In genomic region chr19:13118424-13119193, GRCh38 we compare ENCODE assay signal across 8 cellular contexts. TPM values are rescaled to one million over a fixed set of nuclear protein-coding genes. Genes with fewer than 3 reads are reported as not detected.
A peak's percentile ranks its signal among the peaks of the same experiment; 100 is the strongest.
DNase-seq lines count a peak whose midpoint lies in the region; ATAC-seq, FAIRE-seq and TF ChIP-seq lines count a peak whose summit lies in the region.

No MANE protein-coding gene starts in this region.

- ATAC-seq in GM21423 (IDR thresholded peaks at IDR 0.05; ENCODE audit: unreplicated experiment), result peak; percentile 9

- 0 to 1% (median 1%) methylated on average over 26 to 57 of the region's 57 CpGs for WGBS in adrenal gland, 4 donors
- 0 to 1% (median 1%) methylated on average over 32 to 57 of the region's 57 CpGs for WGBS in small intestine, 3 donors

- TF ChIP-seq POLR2A in adrenal gland (IDR thresholded peaks at IDR 0.05), result no peak

- no peaks in the 10 kb centered on the region for H3K9me3 ChIP-seq in adrenal gland (replicated peaks in 1 of 3)
- H3K9me3 ChIP-seq in iPS-20b (ENCODE audit: insufficient read depth, low read depth, low read length), result no peaks in the 10 kb centered on the region
- no peaks in the 10 kb centered on the region for H3K9me3 ChIP-seq in small intestine (ENCODE audit: control insufficient read depth, low read depth)

- intact Hi-C loops in adrenal gland (cut with DNase I), result no loop called here

- no peak for TF ChIP-seq CTCF in adrenal gland (IDR thresholded peaks at IDR 0.05)

- H3K27ac ChIP-seq in adrenal gland, result peak overlapping the region in 2 of 5 donors; percentile 63 to 85
- peak overlapping the region; percentile 80 for H3K27ac ChIP-seq in iPS-20b (ENCODE audit: low read length)
- peak overlapping the region in 1 of 2 donors; percentile 36 for H3K27ac ChIP-seq in small intestine (ENCODE audit: low read depth in 1 of 2, low read length in 1 of 2)

- H3K36me3 ChIP-seq in adrenal gland (replicated peaks in 1 of 2) (peaks cover 0 to 12% of the 10 kb centered on the region in 2 donors), iPS-20b (ENCODE audit: insufficient read depth, low read depth, low read length) (peaks cover 36% of the 10 kb centered on the region), small intestine (ENCODE audit: control insufficient read depth in 2 of 2, insufficient read depth in 2 of 2, low read length in 2 of 2) (no peaks in the 10 kb centered on the region)

- H3K4me1 ChIP-seq in adrenal gland (replicated peaks in 1 of 2) (peaks cover 32 to 46% of the 10 kb centered on the region in 2 donors), iPS-20b (ENCODE audit: insufficient read depth, low read length) (peaks cover 18% of the 10 kb centered on the region), small intestine (ENCODE audit: control insufficient read depth in 2 of 2, insufficient read depth in 1 of 2, low read depth in 1 of 2, low read length in 1 of 2) (peaks cover 0 to 6% of the 10 kb centered on the region in 2 donors)

- peak; percentile 47 for DNase-seq in DMS79 treated with DMSO at 0.1 percent for 48 hours (lab: John Stamatoyannopoulos, UW)
- peak; percentile 67 for DNase-seq in NCI-H226
- DNase-seq in adrenal gland, result peak in 5 of 7 donors; percentile 47 to 69 (median 62)
- peak; percentile 30 for DNase-seq in small intestine
- no peak for DNase-seq in retina
- DNase-seq in effector CD4-positive, alpha-beta T cell, result no peak

- FAIRE-seq in small intestine (lab: Jason Lieb, UNC), result no peak

- no peaks in the 10 kb centered on the region for H3K27me3 ChIP-seq in adrenal gland
- no peaks in the 10 kb centered on the region for H3K27me3 ChIP-seq in iPS-20b (ENCODE audit: insufficient read depth, low read length)
- H3K27me3 ChIP-seq in small intestine (ENCODE audit: control insufficient read depth in 2 of 2, insufficient read depth in 2 of 2, low read length in 2 of 2), result no peaks in the 10 kb centered on the region

- H3K4me3 ChIP-seq in adrenal gland, result peak overlapping the region; percentile 29 to 96 (median 73)
- peak overlapping the region; percentile 82 for H3K4me3 ChIP-seq in iPS-20b (ENCODE audit: low read length)
- H3K4me3 ChIP-seq in small intestine (ENCODE audit: low read depth in 1 of 2, low read length in 2 of 2), result peak overlapping the region; percentile 81 to 94

- H3K9ac ChIP-seq in iPS-20b (ENCODE audit: low read depth, low read length), result peak overlapping the region; percentile 95

RNA-seq across cellular contexts. Expression of gene NACC1, which starts 0.5 kb away (rescaled TPM):
- total RNA-seq in adrenal gland, result 10 to 100 TPM; 26.7 to 67.0 (median 48.0) TPM
- polyA plus RNA-seq in adrenal gland, result 10 to 100 TPM; 12.4 to 47.7 (median 14.8) TPM
- 10 to 100 TPM in 2 of 3 donors, 1 to 10 TPM in 1; 7.6 to 51.6 (median 14.3) TPM for polyA plus RNA-seq in small intestine

RNA-seq across cellular contexts. Expression of gene TRMT1, which starts 2.1 kb away (rescaled TPM):
- 10 to 100 TPM; 13.4 to 48.0 (median 35.4) TPM for total RNA-seq in adrenal gland
- 100 to 1,000 TPM in 2 of 3 donors, 10 to 100 TPM in 1; 15.5 to 229 (median 120) TPM for polyA plus RNA-seq in adrenal gland
- 10 to 100 TPM; 18.6 to 37.5 (median 26.8) TPM for polyA plus RNA-seq in small intestine

RNA-seq across cellular contexts. Expression of gene LYL1, which starts 16.0 kb away (rescaled TPM):
- 10 to 100 TPM in 5 of 8 donors, 1 to 10 TPM in 3; 4.3 to 22.5 (median 13.2) TPM for total RNA-seq in adrenal gland
- polyA plus RNA-seq in adrenal gland (10 to 100 TPM in 1 of 3 donors, 1 to 10 TPM in 1, under 1 TPM in 1; 0.38 to 18.7 (median 7.9) TPM), small intestine (1 to 10 TPM in 2 of 3 donors, under 1 TPM in 1; 0.67 to 8.9 (median 3.2) TPM)

RNA-seq across cellular contexts. Expression of gene STX10, which starts 31.6 kb away (rescaled TPM):
- 10 to 100 TPM; 30.5 to 90.7 (median 65.0) TPM for total RNA-seq in adrenal gland
- 100 to 1,000 TPM in 2 of 3 donors, 10 to 100 TPM in 1; 16.0 to 182 (median 159) TPM for polyA plus RNA-seq in adrenal gland
- polyA plus RNA-seq in small intestine, result 100 to 1,000 TPM; 123 to 162 (median 153) TPM

RNA-seq across cellular contexts. Expression of gene IER2, which starts 31.6 kb away (rescaled TPM):
- 100 to 1,000 TPM in 2 of 8 donors, 10 to 100 TPM in 6; 36.4 to 121 (median 61.8) TPM for total RNA-seq in adrenal gland
- polyA plus RNA-seq in adrenal gland (100 to 1,000 TPM in 1 of 3 donors, 10 to 100 TPM in 1, 1 to 10 TPM in 1; 7.4 to 120 (median 97.1) TPM), small intestine (100 to 1,000 TPM in 1 of 3 donors, 10 to 100 TPM in 2; 67.5 to 130 (median 82.1) TPM)

Comparison
In these comparisons a context has a peak if more than half of its experiments do, and no peak if none do; other contexts are left out.
1. DNase-seq: peak in DMS79 treated with DMSO at 0.1 percent for 48 hours (single experiment), NCI-H226 (single experiment), adrenal gland (5 of 7) and small intestine (single experiment); none in retina (single experiment) and effector CD4-positive, alpha-beta T cell (single experiment).
2. Peak in every context shown above with its lines, with median percentiles within 50 percentile points of each other: H3K4me3 ChIP-seq.